Comparison of ENCODE assay signal across 26 cellular contexts in the genomic region with DNA sequence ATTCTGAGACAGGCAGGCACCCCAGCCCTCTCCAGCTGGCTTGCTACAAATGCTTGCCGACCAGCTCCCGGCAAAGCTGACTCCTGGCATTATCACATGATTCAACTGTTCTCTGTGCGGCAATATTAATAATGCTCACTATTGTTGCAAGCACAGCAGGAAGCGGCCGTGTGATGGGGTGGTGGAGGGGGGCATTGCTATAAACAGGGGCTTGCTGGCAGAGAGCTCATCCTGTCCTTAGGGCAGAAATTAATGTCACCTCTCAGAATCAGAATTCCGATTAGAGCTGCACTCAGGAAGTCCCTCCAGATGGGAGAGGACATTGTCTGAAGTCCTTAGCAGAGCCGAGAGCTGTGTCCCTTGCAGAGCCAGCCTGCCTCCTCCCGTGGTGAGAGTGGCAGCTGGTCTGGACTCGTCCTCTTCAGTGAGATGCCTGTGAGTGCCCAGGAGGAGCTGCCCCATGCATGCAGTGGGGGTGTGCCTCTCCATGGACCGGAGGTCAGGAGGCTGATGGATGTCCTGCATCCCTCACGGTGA.
DNase-seq lines count a peak whose midpoint lies in the region; ATAC-seq and TF ChIP-seq lines count a peak whose summit lies in the region.
"Had no signal": no experiment of that assay in that cellular context is flagged by ENCODE, and none has a peak within 500 bp of the region (broad histone marks: within the 10 kb centered on the region; RNA-seq: fewer than 3 reads in every experiment).

No MANE protein-coding gene starts in this region.

- POLR2A ChIA-PET in PC-9 (lab: Charles Lee; ENCODE audit: unreplicated experiment): no interaction called here

- CTCF ChIA-PET in PC-9 (lab: Charles Lee): no interaction called here

- no peak overlapping the region for H3K4me2 ChIP-seq in PC-9

- H3K36me3 ChIP-seq in PC-9 (ENCODE audit: low read depth): no peaks in the 10 kb centered on the region
- H3K36me3 ChIP-seq: esophagus squamous epithelium, gastroesophageal sphincter, SJSA1 had no signal

- H3K79me2 ChIP-seq in PC-9 (ENCODE audit: low read depth): no peaks in the 10 kb centered on the region

- H3K4me3 ChIP-seq in PC-9: no peak overlapping the region
- H3K4me3 ChIP-seq: esophagus squamous epithelium, gastroesophageal sphincter, GM23248, SJSA1 had no signal

- peak; percentile 4 for DNase-seq in G401 (ENCODE audit: low spot score)
- peak in 34 of 58 donors; percentile 8 to 87 (median 54) for DNase-seq in anterior cingulate cortex (lab: John Stamatoyannopoulos, UW)
- peak in 33 of 42 donors; percentile 26 to 86 (median 60) for DNase-seq in head of caudate nucleus
- peak; percentile 41 for DNase-seq in pons (ENCODE audit: low spot score)
- DNase-seq in PC-9: no peak
- DNase-seq in NCI-H1694 (lab: John Stamatoyannopoulos, UW): no peak
- DNase-seq: activated CD4-positive, alpha-beta T cell treated with anti-CD3 and anti-CD28 coated beads for 36 hours; activated naive CD4-positive, alpha-beta T cell treated with anti-CD3 and anti-CD28 coated beads, Interleukin-2, amount 10 ng/mL, durations not matched to agents 7 days and 5 days; activated T-cell treated with anti-CD3 and anti-CD28 coated beads, Interleukin-2, amount 50 U/mL, for 72 hours; aorta; CD8-positive, alpha-beta T cell; cerebellar nuclear complex; effector memory CD4-positive, alpha-beta T cell; esophagus squamous epithelium; GM23248; Kasumi-1; left cardiac atrium; mesendoderm; naive thymus-derived CD4-positive, alpha-beta T cell; NCI-H1092; NCI-H2081; NCI-H510A treated with DMSO at 0.1 percent for 48 hours; T-helper 17 cell had no signal

- intact Hi-C loops in head of caudate nucleus (cut with DNase I): no loop called here
- intact Hi-C loops in PC-9 (cut with micrococcal nuclease; ENCODE audit: unreplicated experiment): no loop called here

- no peak for TF ChIP-seq CTCF in PC-9 (conservative IDR thresholded peaks at IDR 0.05)

- ATAC-seq in GM19467 (IDR thresholded peaks at IDR 0.05; ENCODE audit: unreplicated experiment): no peak
- ATAC-seq: activated CD4-positive, alpha-beta T cell treated with anti-CD3 and anti-CD28 coated beads for 36 hours; activated T-cell treated with anti-CD3 and anti-CD28 coated beads, Interleukin-2, amount 50 U/mL, for 72 hours; CD8-positive, alpha-beta T cell; gastroesophageal sphincter; left cardiac atrium; naive thymus-derived CD4-positive, alpha-beta T cell; T-helper 17 cell had no signal

- H3K9me3 ChIP-seq in PC-9 (ENCODE audit: insufficient read depth, low read depth): no peaks in the 10 kb centered on the region
- H3K9me3 ChIP-seq: SJSA1 had no signal

- peaks cover 81% of the 10 kb centered on the region for H3K27me3 ChIP-seq in PC-9 (ENCODE audit: insufficient read depth, low read depth)
- H3K27me3 ChIP-seq: esophagus squamous epithelium, SJSA1 had no signal

- H3K4me1 ChIP-seq in PC-9 (replicated peaks; ENCODE audit: insufficient read depth): no peaks in the 10 kb centered on the region
- H3K4me1 ChIP-seq: esophagus squamous epithelium, gastroesophageal sphincter, SJSA1 had no signal

- H4K20me1 ChIP-seq in PC-9 (ENCODE audit: insufficient read depth): no peaks in the 10 kb centered on the region

- in situ Hi-C loops in G401 (cut with HindIII; ENCODE audit: low sequenced_read_pairs): no loop called here

- H3K27ac ChIP-seq in PC-9: no peak overlapping the region
- H3K27ac ChIP-seq: esophagus squamous epithelium, gastroesophageal sphincter, GM23248, SJSA1 had no signal

- no TSS peak for BruUV-seq in PC-9 (replicated peaks; lab: Mats Ljungman, UMichigan)

- no peak overlapping the region for H2AFZ ChIP-seq in PC-9
- H2AFZ ChIP-seq: GM23248 had no signal

- no peaks in the 10 kb centered on the region for H3K9me2 ChIP-seq in PC-9 (ENCODE audit: insufficient read depth)

- H3F3A ChIP-seq in PC-9 (ENCODE audit: insufficient read depth, low read depth): no peaks in the 10 kb centered on the region

Comparison
In these comparisons a context has a peak if more than half of its experiments do, and no peak if none do; other contexts are left out.
1. DNase-seq: peak in G401 (single experiment), anterior cingulate cortex (34 of 58), head of caudate nucleus (33 of 42) and pons (single experiment); none in PC-9 (0 of 2) and NCI-H1694 (single experiment).